Comparison of ENCODE assay signal across 3 cellular contexts in genomic region chr5:91007251-91007650, GRCh38.
TF ChIP-seq lines count a peak whose summit lies in the region.

No MANE protein-coding gene starts in this region.

TF ChIP-seq in HCT116, 20 proteins besides CTCF, POLR2A, EP300 and RAD21 (continued from another document):
- TF ChIP-seq, protein P1, sequence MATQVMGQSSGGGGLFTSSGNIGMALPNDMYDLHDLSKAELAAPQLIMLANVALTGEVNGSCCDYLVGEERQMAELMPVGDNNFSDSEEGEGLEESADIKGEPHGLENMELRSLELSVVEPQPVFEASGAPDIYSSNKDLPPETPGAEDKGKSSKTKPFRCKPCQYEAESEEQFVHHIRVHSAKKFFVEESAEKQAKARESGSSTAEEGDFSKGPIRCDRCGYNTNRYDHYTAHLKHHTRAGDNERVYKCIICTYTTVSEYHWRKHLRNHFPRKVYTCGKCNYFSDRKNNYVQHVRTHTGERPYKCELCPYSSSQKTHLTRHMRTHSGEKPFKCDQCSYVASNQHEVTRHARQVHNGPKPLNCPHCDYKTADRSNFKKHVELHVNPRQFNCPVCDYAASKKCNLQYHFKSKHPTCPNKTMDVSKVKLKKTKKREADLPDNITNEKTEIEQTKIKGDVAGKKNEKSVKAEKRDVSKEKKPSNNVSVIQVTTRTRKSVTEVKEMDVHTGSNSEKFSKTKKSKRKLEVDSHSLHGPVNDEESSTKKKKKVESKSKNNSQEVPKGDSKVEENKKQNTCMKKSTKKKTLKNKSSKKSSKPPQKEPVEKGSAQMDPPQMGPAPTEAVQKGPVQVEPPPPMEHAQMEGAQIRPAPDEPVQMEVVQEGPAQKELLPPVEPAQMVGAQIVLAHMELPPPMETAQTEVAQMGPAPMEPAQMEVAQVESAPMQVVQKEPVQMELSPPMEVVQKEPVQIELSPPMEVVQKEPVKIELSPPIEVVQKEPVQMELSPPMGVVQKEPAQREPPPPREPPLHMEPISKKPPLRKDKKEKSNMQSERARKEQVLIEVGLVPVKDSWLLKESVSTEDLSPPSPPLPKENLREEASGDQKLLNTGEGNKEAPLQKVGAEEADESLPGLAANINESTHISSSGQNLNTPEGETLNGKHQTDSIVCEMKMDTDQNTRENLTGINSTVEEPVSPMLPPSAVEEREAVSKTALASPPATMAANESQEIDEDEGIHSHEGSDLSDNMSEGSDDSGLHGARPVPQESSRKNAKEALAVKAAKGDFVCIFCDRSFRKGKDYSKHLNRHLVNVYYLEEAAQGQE (IDR thresholded peaks at IDR 0.05; ENCODE audit: low read depth) = no peak
- TF ChIP-seq ATF3 (IDR thresholded peaks at IDR 0.05) (no peak), ZNF274 (IDR thresholded peaks at IDR 0.05; ENCODE audit: low read depth, low read length) (no peak), CEBPB (IDR thresholded peaks at IDR 0.05; ENCODE audit: low read depth) (no peak), SRF (IDR thresholded peaks at IDR 0.05; ENCODE audit: low read depth) (no peak), EZH2phosphoT487 (IDR thresholded peaks at IDR 0.05; ENCODE audit: borderline replicate concordance) (no peak), TCF7L2 (IDR thresholded peaks at IDR 0.05; ENCODE audit: borderline replicate concordance, extremely low read depth, insufficient read depth, insufficient read length) (no peak), EZH2 (IDR thresholded peaks at IDR 0.05) (no peak), POLR2AphosphoS5 (IDR thresholded peaks at IDR 0.05; ENCODE audit: low read depth, low read length) (no peak), CBX3 (IDR thresholded peaks at IDR 0.05; ENCODE audit: low read depth) (no peak), SIN3A (IDR thresholded peaks at IDR 0.05; ENCODE audit: low read depth) (no peak), YY1 (IDR thresholded peaks at IDR 0.05; ENCODE audit: extremely low read depth, insufficient replicate concordance, low read depth, low read length) (no peak), FOSL1 (IDR thresholded peaks at IDR 0.05; ENCODE audit: low read depth) (no peak), ELF1 (IDR thresholded peaks at IDR 0.05; ENCODE audit: borderline replicate concordance, low read depth) (no peak)
- TF ChIP-seq, protein P2, sequence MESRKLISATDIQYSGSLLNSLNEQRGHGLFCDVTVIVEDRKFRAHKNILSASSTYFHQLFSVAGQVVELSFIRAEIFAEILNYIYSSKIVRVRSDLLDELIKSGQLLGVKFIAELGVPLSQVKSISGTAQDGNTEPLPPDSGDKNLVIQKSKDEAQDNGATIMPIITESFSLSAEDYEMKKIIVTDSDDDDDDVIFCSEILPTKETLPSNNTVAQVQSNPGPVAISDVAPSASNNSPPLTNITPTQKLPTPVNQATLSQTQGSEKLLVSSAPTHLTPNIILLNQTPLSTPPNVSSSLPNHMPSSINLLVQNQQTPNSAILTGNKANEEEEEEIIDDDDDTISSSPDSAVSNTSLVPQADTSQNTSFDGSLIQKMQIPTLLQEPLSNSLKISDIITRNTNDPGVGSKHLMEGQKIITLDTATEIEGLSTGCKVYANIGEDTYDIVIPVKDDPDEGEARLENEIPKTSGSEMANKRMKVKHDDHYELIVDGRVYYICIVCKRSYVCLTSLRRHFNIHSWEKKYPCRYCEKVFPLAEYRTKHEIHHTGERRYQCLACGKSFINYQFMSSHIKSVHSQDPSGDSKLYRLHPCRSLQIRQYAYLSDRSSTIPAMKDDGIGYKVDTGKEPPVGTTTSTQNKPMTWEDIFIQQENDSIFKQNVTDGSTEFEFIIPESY (IDR thresholded peaks at IDR 0.05; ENCODE audit: extremely low read depth, insufficient replicate concordance, low read length) = no peak

TF ChIP-seq in WTC11, 78 proteins besides CTCF, POLR2A, EP300 and RAD21 (continued from another document):
- no peak for TF ChIP-seq TEAD1 (CRISPR knock-in tag; IDR thresholded peaks at IDR 0.05)
- TF ChIP-seq E2F1 (CRISPR knock-in tag; IDR thresholded peaks at IDR 0.05) = no peak
- TF ChIP-seq ESRRA (CRISPR knock-in tag; IDR thresholded peaks at IDR 0.05; ENCODE audit: borderline replicate concordance) = no peak
- no peak for TF ChIP-seq NFE2L1 (CRISPR knock-in tag; IDR thresholded peaks at IDR 0.05)
- no peak for TF ChIP-seq ETV6 (CRISPR knock-in tag; IDR thresholded peaks at IDR 0.05)
- no peak for TF ChIP-seq ERG (CRISPR knock-in tag; IDR thresholded peaks at IDR 0.05)
- no peak for TF ChIP-seq ATF6 (CRISPR knock-in tag; IDR thresholded peaks at IDR 0.05)
- no peak for TF ChIP-seq ZNF423 (CRISPR knock-in tag; IDR thresholded peaks at IDR 0.05)
- TF ChIP-seq KAT7 (CRISPR knock-in tag; IDR thresholded peaks at IDR 0.05; ENCODE audit: borderline replicate concordance) = no peak
- TF ChIP-seq OVOL2 (CRISPR knock-in tag; IDR thresholded peaks at IDR 0.05; ENCODE audit: borderline replicate concordance) = no peak
- no peak for TF ChIP-seq ZNF232 (CRISPR knock-in tag; IDR thresholded peaks at IDR 0.05)

TF ChIP-seq in HepG2, 621 proteins besides CTCF, POLR2A, EP300 and RAD21 (continued from another document):
- TF ChIP-seq, protein P2 (CRISPR knock-in tag; IDR thresholded peaks at IDR 0.05) = peak; percentile 97
- TF ChIP-seq, protein P3, sequence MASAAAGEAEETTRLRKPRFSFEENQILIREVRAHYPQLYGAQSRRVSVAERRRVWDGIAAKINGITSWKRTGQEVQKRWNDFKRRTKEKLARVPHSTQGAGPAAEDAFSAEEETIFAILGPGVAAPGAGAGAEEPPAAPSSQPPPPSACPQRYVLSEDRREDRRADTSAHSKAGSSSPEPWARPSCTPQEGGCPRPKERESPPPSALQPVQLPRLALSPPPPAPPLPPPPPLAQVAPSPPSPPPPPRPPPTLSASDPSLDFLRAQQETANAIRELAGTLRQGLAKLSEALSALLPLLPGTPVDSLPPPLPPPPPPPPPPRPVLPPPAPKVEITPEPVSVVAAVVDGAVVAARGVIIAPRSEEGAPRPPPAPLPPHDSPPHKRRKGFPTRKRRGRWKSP (CRISPR knock-in tag; IDR thresholded peaks at IDR 0.05) = no peak
- TF ChIP-seq FLYWCH1 (CRISPR knock-in tag; IDR thresholded peaks at IDR 0.05) (no peak), CHD4 (IDR thresholded peaks at IDR 0.05; ENCODE audit: borderline replicate concordance, low read length) (peak; percentile 24; the same call in 1 of the 2 replicates), ZNF446 (CRISPR knock-in tag; IDR thresholded peaks at IDR 0.05) (no peak), SMYD3 (CRISPR knock-in tag; IDR thresholded peaks at IDR 0.05) (0 out of 2 replicates have a peak, but pooled peaks have one; percentile 45), E2F1 (CRISPR knock-in tag; IDR thresholded peaks at IDR 0.05) (no peak), PRDM10 (CRISPR knock-in tag; IDR thresholded peaks at IDR 0.05; ENCODE audit: low read depth) (no peak), ZNF644 (CRISPR knock-in tag; IDR thresholded peaks at IDR 0.05; ENCODE audit: low read depth) (0 out of 2 replicates have a peak, but pooled peaks have one; percentile 10)
TF ChIP-seq in HepG2: peak in this region for 4.
